In the genomic region with DNA sequence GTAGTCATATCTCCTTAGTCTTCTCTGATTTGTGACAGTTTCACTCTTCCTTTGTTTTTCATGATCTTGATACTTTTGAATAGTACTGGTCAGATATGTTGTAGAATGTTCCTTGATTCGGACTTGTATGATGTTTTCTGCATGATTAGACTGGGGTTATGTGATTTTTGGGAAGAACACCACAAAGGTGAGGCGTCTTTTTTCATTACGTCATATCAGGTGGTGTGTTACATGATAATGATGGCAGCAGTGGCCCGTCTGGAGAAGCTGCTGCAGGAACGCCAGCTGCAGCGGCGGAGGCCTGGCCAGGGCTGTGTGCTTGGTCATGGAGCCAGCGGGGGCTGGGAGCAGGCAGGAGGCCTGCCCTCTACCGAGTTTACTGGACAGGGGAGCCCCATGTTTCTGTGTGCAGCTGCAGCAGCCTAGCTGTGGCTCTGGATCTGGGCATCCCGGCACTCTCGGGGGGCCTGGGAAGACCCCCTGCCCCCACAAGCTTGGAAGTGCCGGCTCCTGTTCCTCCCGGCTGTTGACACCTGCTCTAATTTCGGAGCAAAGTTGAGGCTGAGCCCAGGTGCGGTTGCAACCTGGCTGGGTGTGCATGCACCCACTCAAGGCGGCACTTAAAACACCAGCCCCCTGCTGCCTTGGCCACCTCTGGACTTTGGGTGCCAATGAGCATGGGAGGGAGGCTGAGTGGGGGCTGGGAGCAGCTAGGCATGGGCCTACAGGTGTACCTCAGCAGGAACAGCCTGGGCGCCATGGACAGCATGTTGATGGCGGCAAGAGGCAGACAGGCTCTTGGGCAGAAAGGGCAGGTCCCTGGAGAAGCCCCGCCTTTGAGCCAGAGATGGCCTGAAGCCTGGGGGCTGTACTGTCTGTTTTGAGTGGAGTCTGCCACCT, we compare ENCODE assay signal across 23 cellular contexts. TPM values are rescaled to one million over a fixed set of nuclear protein-coding genes. Genes with fewer than 3 reads are reported as not detected.
"Had no signal": no experiment of that assay in that cellular context is flagged by ENCODE, and none has a peak within 500 bp of the region (broad histone marks: within the 10 kb centered on the region; RNA-seq: fewer than 3 reads in every experiment).

No MANE protein-coding gene starts in this region.

- H3K36me3 Mint-ChIP-seq: activated naive CD8-positive, alpha-beta T cell treated with anti-CD3 and anti-CD28 coated beads, Interleukin-2, amount 10 ng/mL, durations not matched to agents 7 days and 5 days; memory B cell had no signal

- H3K27me3 ChIP-seq: upper lobe of left lung had no signal

- H3K9ac ChIP-seq: parathyroid adenoma had no signal

- H3K4me3 Mint-ChIP-seq: activated CD4-positive, alpha-beta memory T cell treated with anti-CD3 and anti-CD28 coated beads, Interleukin-2, amount 10 ng/mL, durations not matched to agents 7 days and 5 days; activated naive CD4-positive, alpha-beta T cell treated with anti-CD3 and anti-CD28 coated beads for 36 hours; activated naive CD8-positive, alpha-beta T cell treated with anti-CD3 and anti-CD28 coated beads, Interleukin-2, amount 10 ng/mL, durations not matched to agents 7 days and 5 days; activated T-cell treated with anti-CD3 and anti-CD28 coated beads, Interleukin-2, amount 50 U/mL, for 72 hours; endodermal cell; memory B cell; nephron; T-helper 1 cell treated with Interleukin-12 subunit alpha and Interleukin-12 subunit beta and Interleukin-4 antibody, amounts not matched to agents 30 μg/mL and 1 μg/mL, for 36 hours had no signal

- DNase-seq: activated CD4-positive, alpha-beta memory T cell treated with anti-CD3 and anti-CD28 coated beads, Interleukin-2, amount 10 ng/mL, durations not matched to agents 7 days and 5 days; activated CD4-positive, alpha-beta T cell treated with anti-CD3 and anti-CD28 coated beads for 48 hours; activated effector memory CD4-positive, alpha-beta T cell treated with Interleukin-2 at 50 U/mL for 16 hours; activated naive CD4-positive, alpha-beta T cell treated with anti-CD3 and anti-CD28 coated beads for 36 hours; activated naive CD8-positive, alpha-beta T cell treated with anti-CD3 and anti-CD28 coated beads, Interleukin-2, amount 10 ng/mL, durations not matched to agents 7 days and 5 days; activated T-cell treated with anti-CD3 and anti-CD28 coated beads, Interleukin-2, amount 50 U/mL, for 72 hours; amniotic stem cell; cerebellar nuclear complex; endodermal cell; stimulated activated CD4-positive, alpha-beta T cell treated with anti-CD3 and anti-CD28 coated beads, Interleukin-12 subunit alpha, Interleukin-12 subunit beta, amount 100 ng/mL, for 4 hours; stimulated activated CD4-positive, alpha-beta T cell treated with anti-CD3 and anti-CD28 coated beads, Interleukin-4, amount 100 ng/mL, for 4 hours; stimulated activated naive CD8-positive, alpha-beta T cell treated with anti-CD3 and anti-CD28 coated beads, Interleukin-15, Interleukin-2, amounts not matched to agents 100 U/mL and 50 U/mL, for 24 hours; T1000 had no signal

- H3K36me3 ChIP-seq: upper lobe of left lung had no signal

- H3K27me3 Mint-ChIP-seq: memory B cell had no signal

- H3K4me3 ChIP-seq: coronary artery, upper lobe of left lung had no signal

- H3K27ac Mint-ChIP-seq: activated CD4-positive, alpha-beta memory T cell treated with anti-CD3 and anti-CD28 coated beads, Interleukin-2, amount 10 ng/mL, durations not matched to agents 7 days and 5 days; activated naive CD4-positive, alpha-beta T cell treated with anti-CD3 and anti-CD28 coated beads for 36 hours; activated naive CD8-positive, alpha-beta T cell treated with anti-CD3 and anti-CD28 coated beads, Interleukin-2, amount 10 ng/mL, durations not matched to agents 7 days and 5 days; activated T-cell treated with anti-CD3 and anti-CD28 coated beads, Interleukin-2, amount 50 U/mL, for 72 hours; endodermal cell; memory B cell; nephron; T-helper 1 cell treated with Interleukin-12 subunit alpha and Interleukin-12 subunit beta and Interleukin-4 antibody, amounts not matched to agents 30 μg/mL and 1 μg/mL, for 36 hours had no signal

- H3K4me1 ChIP-seq: parathyroid adenoma, upper lobe of left lung had no signal

- H3K27ac ChIP-seq: coronary artery, epithelial cell of prostate, parathyroid adenoma, upper lobe of left lung had no signal

- H2AFZ ChIP-seq: parathyroid adenoma had no signal

- ATAC-seq: activated T-cell treated with anti-CD3 and anti-CD28 coated beads, Interleukin-2, amount 50 U/mL, for 72 hours; stimulated activated naive CD8-positive, alpha-beta T cell treated with anti-CD3 and anti-CD28 coated beads, Interleukin-15, Interleukin-2, amounts not matched to agents 100 U/mL and 50 U/mL, for 24 hours had no signal

- H3K4me1 Mint-ChIP-seq: activated CD4-positive, alpha-beta memory T cell treated with anti-CD3 and anti-CD28 coated beads, Interleukin-2, amount 10 ng/mL, durations not matched to agents 7 days and 5 days; activated naive CD8-positive, alpha-beta T cell treated with anti-CD3 and anti-CD28 coated beads, Interleukin-2, amount 10 ng/mL, durations not matched to agents 7 days and 5 days; endodermal cell; memory B cell; nephron had no signal

- H3K9me3 Mint-ChIP-seq: activated naive CD4-positive, alpha-beta T cell treated with anti-CD3 and anti-CD28 coated beads for 36 hours; memory B cell; T-helper 1 cell treated with Interleukin-12 subunit alpha and Interleukin-12 subunit beta and Interleukin-4 antibody, amounts not matched to agents 30 μg/mL and 1 μg/mL, for 36 hours had no signal

RNA-seq across cellular contexts. Expression of a gene that starts 26.1 kb away (rescaled TPM):
- total RNA-seq: fibroblast of villous mesenchyme, renal cortical epithelial cell, skeletal muscle tissue had no signal
